In the genomic region with DNA sequence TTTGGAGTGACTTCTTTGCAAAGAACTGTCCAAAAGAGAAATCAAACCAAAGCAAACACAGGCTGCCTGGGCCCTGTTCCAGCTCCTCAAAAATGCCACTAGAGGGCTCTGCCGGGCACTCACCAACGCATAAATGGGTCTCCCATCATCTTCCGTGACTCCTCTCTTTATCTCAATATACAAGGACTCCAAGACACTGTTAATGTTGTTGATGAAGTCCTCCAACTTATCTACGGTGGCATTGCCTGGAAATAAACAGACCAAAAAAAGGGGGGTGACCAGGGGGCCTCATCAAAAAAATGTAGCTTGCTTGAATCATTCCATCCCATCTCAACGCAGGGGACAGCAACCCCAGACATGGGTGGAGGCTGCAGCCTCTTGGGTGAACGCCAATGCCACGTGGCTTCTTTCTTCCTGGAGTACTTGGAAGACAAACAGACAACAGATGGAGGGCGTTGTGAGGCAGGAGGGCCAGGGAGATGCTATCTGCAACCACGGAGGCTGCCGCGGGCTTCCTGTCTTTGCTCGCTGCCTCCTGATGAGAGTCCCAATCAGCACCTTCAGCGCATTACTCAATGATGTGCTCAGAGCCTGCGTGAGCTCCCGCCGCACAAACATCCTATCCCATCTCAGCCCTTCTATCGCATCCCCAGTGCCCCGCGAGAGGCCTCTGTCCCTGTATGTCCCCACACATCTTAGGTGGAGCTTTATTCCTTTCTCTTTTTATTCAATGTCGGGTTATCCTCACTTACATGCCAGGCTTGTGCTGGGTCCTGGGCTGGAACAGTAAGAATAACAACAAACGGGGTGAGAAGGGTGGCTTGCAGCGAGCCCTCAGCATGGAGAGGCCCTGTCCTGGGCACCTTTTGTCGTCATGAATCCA, we compare ENCODE assay signal across 8 cellular contexts. TPM values are rescaled to one million over a fixed set of nuclear protein-coding genes. Genes with fewer than 3 reads are reported as not detected.
DNase-seq lines count a peak whose midpoint lies in the region; ATAC-seq and TF ChIP-seq lines count a peak whose summit lies in the region.

No MANE protein-coding gene starts in this region.

- TF ChIP-seq CTCF in KMS-11 (conservative IDR thresholded peaks at IDR 0.05; ENCODE audit: low read depth, low read length) (peak; percentile 96), RWPE2 (IDR thresholded peaks at IDR 0.05; ENCODE audit: poor library complexity, severe bottlenecking) (peak; percentile 94), fibroblast of pulmonary artery (IDR thresholded peaks at IDR 0.05; ENCODE audit: low read length, missing control alignments) (peak; percentile 90), neural progenitor cell (IDR thresholded peaks at IDR 0.05) (peak; percentile 88), stomach (IDR thresholded peaks at IDR 0.05) (peak in 5 of 7 experiments; percentile 55 to 80 (median 69))

- H3K27me3 ChIP-seq in KMS-11 (ENCODE audit: insufficient read depth, low read depth) (no peaks in the 10 kb centered on the region), RWPE2 (ENCODE audit: insufficient read depth, poor library complexity, severe bottlenecking) (no peaks in the 10 kb centered on the region), neural progenitor cell (no peaks in the 10 kb centered on the region), stomach (no peaks in the 10 kb centered on the region)

- no peaks in the 10 kb centered on the region for H3K79me2 ChIP-seq in KMS-11 (ENCODE audit: insufficient read depth, low read depth)
- no peaks in the 10 kb centered on the region for H3K79me2 ChIP-seq in neural progenitor cell (ENCODE audit: low read depth)

- intact Hi-C loops in stomach (cut with DNase I; ENCODE audit: low total_unique reads) = no loop called here

- H3K27me3 Mint-ChIP-seq in neural progenitor cell (ENCODE audit: insufficient read depth, low read depth) = peaks cover 12% of the 10 kb centered on the region

- no peaks in the 10 kb centered on the region for H3K36me3 ChIP-seq in KMS-11 (ENCODE audit: insufficient read depth)
- H3K36me3 ChIP-seq in RWPE2 (ENCODE audit: low read depth) = peaks cover 37% of the 10 kb centered on the region
- H3K36me3 ChIP-seq in neural progenitor cell = no peaks in the 10 kb centered on the region
- peaks cover 0 to 42% (median 35%) of the 10 kb centered on the region in 4 donors for H3K36me3 ChIP-seq in stomach

- H4K20me1 ChIP-seq in KMS-11 (ENCODE audit: insufficient read depth) = no peaks in the 10 kb centered on the region
- peaks cover 5% of the 10 kb centered on the region for H4K20me1 ChIP-seq in neural progenitor cell (ENCODE audit: low read depth)

- TF ChIP-seq POLR2A in stomach (IDR thresholded peaks at IDR 0.05) = no peak

- H3K4me3 ChIP-seq in KMS-11 (IDR thresholded peaks at IDR 0.05; ENCODE audit: insufficient read depth, low read depth, low read length) = no peak overlapping the region
- H3K4me3 ChIP-seq in RWPE2 (ENCODE audit: severe bottlenecking) = no peak overlapping the region
- no peak overlapping the region for H3K4me3 ChIP-seq in fibroblast of pulmonary artery (replicated peaks; ENCODE audit: low read depth, low read length)
- H3K4me3 ChIP-seq in neural progenitor cell = no peak overlapping the region
- H3K4me3 ChIP-seq in stomach = no peak overlapping the region

- H3K36me3 Mint-ChIP-seq in neural progenitor cell = no peaks in the 10 kb centered on the region

- no peak overlapping the region for H3K4me3 Mint-ChIP-seq in neural progenitor cell

- H3K4me2 ChIP-seq in KMS-11 (peak overlapping the region; percentile 37), neural progenitor cell (no peak overlapping the region)

- H3K9me3 Mint-ChIP-seq in neural progenitor cell = no peaks in the 10 kb centered on the region

- 0 out of 2 replicates have a peak overlapping the region, but pooled peaks have one; percentile 8 for H2AFZ ChIP-seq in KMS-11 (ENCODE audit: low read depth)
- no peak overlapping the region for H2AFZ ChIP-seq in neural progenitor cell (replicated peaks)

- H3K27ac Mint-ChIP-seq in neural progenitor cell = no peak overlapping the region

- H3K9ac ChIP-seq in KMS-11 = no peak overlapping the region
- no peak overlapping the region for H3K9ac ChIP-seq in neural progenitor cell

- H3K4me1 ChIP-seq in KMS-11 (ENCODE audit: low read depth, poor library complexity, severe bottlenecking) (peaks cover 58% of the 10 kb centered on the region), RWPE2 (ENCODE audit: insufficient read depth, poor library complexity, severe bottlenecking) (peaks cover 6% of the 10 kb centered on the region), neural progenitor cell (peaks cover 14% of the 10 kb centered on the region), stomach (peaks cover 35 to 78% (median 56%) of the 10 kb centered on the region in 4 donors)

- peaks cover 36% of the 10 kb centered on the region for H3K4me1 Mint-ChIP-seq in neural progenitor cell

- TF ChIP-seq EP300 in stomach (IDR thresholded peaks at IDR 0.05) = no peak

- no peaks in the 10 kb centered on the region for H3K9me3 ChIP-seq in RWPE2 (ENCODE audit: severe bottlenecking)
- H3K9me3 ChIP-seq in neural progenitor cell (ENCODE audit: low read depth) = no peaks in the 10 kb centered on the region
- H3K9me3 ChIP-seq in stomach = no peaks in the 10 kb centered on the region

- H3K27ac ChIP-seq in KMS-11 (no peak overlapping the region), RWPE2 (ENCODE audit: poor library complexity, severe bottlenecking) (no peak overlapping the region), neural progenitor cell (no peak overlapping the region), stomach (peak overlapping the region; percentile 38 to 86 (median 81))

- peak; percentile 43 for DNase-seq in COR-L47 (lab: John Stamatoyannopoulos, UW)
- DNase-seq in RWPE2 (ENCODE audit: low spot score) = peak; percentile 48
- DNase-seq in activated effector memory CD4-positive, alpha-beta T cell treated with Interleukin-2 at 50 U/mL for 16 hours = peak; percentile 91
- DNase-seq in fibroblast of pulmonary artery (ENCODE audit: low read depth) = peak; percentile 97
- peak; percentile 65 for DNase-seq in neural progenitor cell (ENCODE audit: low spot score)
- peak; percentile 76 for DNase-seq in stomach

- WGBS in stomach, 5 donors = 40 to 48% (median 46%) methylated on average over 20 to 23 of the region's 23 CpGs

- H3F3A ChIP-seq in neural progenitor cell (ENCODE audit: low read depth) = peaks cover 7% of the 10 kb centered on the region

- ATAC-seq in RWPE2 (ENCODE audit: low read depth) (peak; percentile 85), GM21825 (IDR thresholded peaks at IDR 0.05; ENCODE audit: unreplicated experiment) (no peak)

RNA-seq across cellular contexts. Expression of a gene that starts 32.0 kb away (rescaled TPM):
- total RNA-seq in neural progenitor cell (ENCODE audit: low replicate concordance) (6.5 and 11.9 TPM in 2 replicates), stomach (10 to 100 TPM in 1 of 5 donors, 1 to 10 TPM in 4; 1.4 to 58.3 (median 3.1) TPM)
- polyA plus RNA-seq in stomach = 1 to 10 TPM; 2.7 to 3.5 (median 2.7) TPM

RNA-seq across cellular contexts. Expression of a gene that starts 33.3 kb away (rescaled TPM):
- total RNA-seq in neural progenitor cell (ENCODE audit: low replicate concordance) (44.6 and 83.4 TPM in 2 replicates), stomach (100 to 1,000 TPM in 1 of 5 donors, 10 to 100 TPM in 3, 1 to 10 TPM in 1; 9.3 to 120 (median 24.1) TPM)
- 10 to 100 TPM; 53.5 to 67.0 (median 66.0) TPM for polyA plus RNA-seq in stomach

Comparison
In these comparisons a context has a peak if more than half of its experiments do, and no peak if none do; other contexts are left out.
1. DNase-seq: peak in every context shown above with its lines; median percentile 97 in fibroblast of pulmonary artery; 91 in activated effector memory CD4-positive, alpha-beta T cell treated with Interleukin-2 at 50 U/mL for 16 hours; 76 in stomach; 65 in neural progenitor cell; 48 in RWPE2; 43 in COR-L47.
2. H3K27ac ChIP-seq: peak in stomach (5 of 5); none in KMS-11 (single experiment), RWPE2 (single experiment) and neural progenitor cell (single experiment).
3. Peak in every context shown above with its lines, with median percentiles within 50 percentile points of each other: CTCF ChIP-seq.